Comparison of ENCODE assay signal across 1 cellular context in the genomic region with DNA sequence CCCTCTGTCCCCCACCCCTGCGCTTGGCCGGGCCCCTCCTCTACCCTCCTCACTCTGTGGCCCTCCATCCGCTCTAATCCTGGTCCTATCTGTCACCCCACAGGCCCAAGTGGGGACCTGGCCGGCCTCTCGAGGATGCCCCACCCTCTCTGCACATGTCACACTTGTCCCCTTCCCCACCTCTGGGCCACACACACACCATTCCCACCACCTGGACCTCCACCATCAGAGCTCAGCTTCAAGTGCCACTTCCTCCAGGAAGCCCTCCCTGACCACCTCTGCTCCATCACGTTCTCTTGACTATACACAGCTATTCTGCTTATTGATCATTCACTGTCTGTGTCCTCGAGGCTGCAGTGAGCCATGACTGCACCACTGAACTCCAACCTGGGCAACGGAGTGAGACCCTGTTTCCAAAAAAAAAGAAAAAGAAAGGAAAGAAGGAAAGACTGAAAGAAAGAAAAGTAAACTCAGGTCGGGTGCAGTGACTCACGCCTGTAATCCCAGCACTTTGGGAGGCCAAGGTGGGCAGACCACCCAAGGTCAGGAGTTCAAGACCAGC.
TF ChIP-seq lines count a peak whose summit lies in the region.

No MANE protein-coding gene starts in this region.

TF ChIP-seq in K562, 482 proteins besides CTCF, POLR2A, EP300 and RAD21 (continues in another document):
- TF ChIP-seq, protein P1, sequence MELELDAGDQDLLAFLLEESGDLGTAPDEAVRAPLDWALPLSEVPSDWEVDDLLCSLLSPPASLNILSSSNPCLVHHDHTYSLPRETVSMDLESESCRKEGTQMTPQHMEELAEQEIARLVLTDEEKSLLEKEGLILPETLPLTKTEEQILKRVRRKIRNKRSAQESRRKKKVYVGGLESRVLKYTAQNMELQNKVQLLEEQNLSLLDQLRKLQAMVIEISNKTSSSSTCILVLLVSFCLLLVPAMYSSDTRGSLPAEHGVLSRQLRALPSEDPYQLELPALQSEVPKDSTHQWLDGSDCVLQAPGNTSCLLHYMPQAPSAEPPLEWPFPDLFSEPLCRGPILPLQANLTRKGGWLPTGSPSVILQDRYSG (tag; conservative IDR thresholded peaks at IDR 0.05; ENCODE audit: low read depth): no peak
- TF ChIP-seq ILF3 (IDR thresholded peaks at IDR 0.05; ENCODE audit: borderline replicate concordance) (no peak), XRCC5 (IDR thresholded peaks at IDR 0.05; ENCODE audit: low read depth, low read length) (no peak), WHSC1 (IDR thresholded peaks at IDR 0.05; ENCODE audit: low read length) (no peak), MED1 (CRISPR knock-in tag; IDR thresholded peaks at IDR 0.05; ENCODE audit: borderline replicate concordance) (no peak), HDAC1 (IDR thresholded peaks at IDR 0.05) (peak in 1 of 2 experiments; percentile 50; a peak in 2 of 4 replicates), FOXM1 (IDR thresholded peaks at IDR 0.05; ENCODE audit: low read depth) (no peak), FOXM1 (CRISPR knock-in tag; IDR thresholded peaks at IDR 0.05; ENCODE audit: low read depth) (no peak), NR2F6 (CRISPR knock-in tag; IDR thresholded peaks at IDR 0.05) (no peak), SOX6 (IDR thresholded peaks at IDR 0.05) (no peak), DDX20 (tag; IDR thresholded peaks at IDR 0.05; ENCODE audit: low read depth) (no peak), SMARCA5 (IDR thresholded peaks at IDR 0.05) (peak; percentile 95), EWSR1 (IDR thresholded peaks at IDR 0.05; ENCODE audit: borderline replicate concordance, low read depth, partially characterized antibody) (no peak), TCFL5 (CRISPR knock-in tag; conservative IDR thresholded peaks at IDR 0.05) (no peak), KAT7 (CRISPR knock-in tag; IDR thresholded peaks at IDR 0.05; ENCODE audit: borderline replicate concordance) (no peak), ZNF507 (tag; conservative IDR thresholded peaks at IDR 0.05) (no peak), RBM34 (IDR thresholded peaks at IDR 0.05; ENCODE audit: borderline replicate concordance, insufficient read depth, low read length) (no peak), SP1 (CRISPR knock-in tag; IDR thresholded peaks at IDR 0.05) (no peak), GABPB2 (CRISPR knock-in tag; conservative IDR thresholded peaks at IDR 0.05) (no peak), SRSF3 (IDR thresholded peaks at IDR 0.05; ENCODE audit: insufficient read depth, low read length) (no peak), DIDO1 (tag; IDR thresholded peaks at IDR 0.05; ENCODE audit: low read depth) (no peak), NR2C1 (IDR thresholded peaks at IDR 0.05) (no peak), NR2C1 (tag; IDR thresholded peaks at IDR 0.05) (no peak), PRPF4 (IDR thresholded peaks at IDR 0.05; ENCODE audit: insufficient read depth, low read depth, low read length, poor library complexity, severe bottlenecking) (no peak), BMI1 (IDR thresholded peaks at IDR 0.05; ENCODE audit: low read length) (no peak), ZNF184 (CRISPR knock-in tag; IDR thresholded peaks at IDR 0.05) (no peak), ZNF444 (CRISPR knock-in tag; IDR thresholded peaks at IDR 0.05) (no peak), TCF7 (IDR thresholded peaks at IDR 0.05; ENCODE audit: borderline replicate concordance) (no peak), PHB (CRISPR knock-in tag; IDR thresholded peaks at IDR 0.05) (no peak), U2AF1 (optimal IDR thresholded peaks at IDR 0.05; ENCODE audit: low read depth, low read length) (no peak), LCOR (CRISPR knock-in tag; IDR thresholded peaks at IDR 0.05) (no peak), NCOA4 (IDR thresholded peaks at IDR 0.05; ENCODE audit: partially characterized antibody) (no peak), KDM5B (IDR thresholded peaks at IDR 0.05; ENCODE audit: insufficient replicate concordance, low read depth, low read length) (no peak), HNRNPK (IDR thresholded peaks at IDR 0.05; ENCODE audit: low read depth, low read length, poor library complexity, severe bottlenecking) (no peak), PCBP1 (IDR thresholded peaks at IDR 0.05; ENCODE audit: low read depth, low read length, poor library complexity, severe bottlenecking) (no peak), MXI1 (IDR thresholded peaks at IDR 0.05; ENCODE audit: low read depth, low read length) (no peak), HDAC2 (IDR thresholded peaks at IDR 0.05) (peak; percentile 50; the same call in 1 of the 2 replicates), ZNF23 (CRISPR knock-in tag; IDR thresholded peaks at IDR 0.05) (no peak), ZNF197 (CRISPR knock-in tag; IDR thresholded peaks at IDR 0.05; ENCODE audit: low read depth) (no peak), ESRRB (CRISPR knock-in tag; IDR thresholded peaks at IDR 0.05; ENCODE audit: borderline replicate concordance) (no peak), BCOR (IDR thresholded peaks at IDR 0.05) (peak; percentile 97)
- TF ChIP-seq, protein P2, sequence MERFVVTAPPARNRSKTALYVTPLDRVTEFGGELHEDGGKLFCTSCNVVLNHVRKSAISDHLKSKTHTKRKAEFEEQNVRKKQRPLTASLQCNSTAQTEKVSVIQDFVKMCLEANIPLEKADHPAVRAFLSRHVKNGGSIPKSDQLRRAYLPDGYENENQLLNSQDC (CRISPR knock-in tag; IDR thresholded peaks at IDR 0.05): no peak
- TF ChIP-seq, protein P3, sequence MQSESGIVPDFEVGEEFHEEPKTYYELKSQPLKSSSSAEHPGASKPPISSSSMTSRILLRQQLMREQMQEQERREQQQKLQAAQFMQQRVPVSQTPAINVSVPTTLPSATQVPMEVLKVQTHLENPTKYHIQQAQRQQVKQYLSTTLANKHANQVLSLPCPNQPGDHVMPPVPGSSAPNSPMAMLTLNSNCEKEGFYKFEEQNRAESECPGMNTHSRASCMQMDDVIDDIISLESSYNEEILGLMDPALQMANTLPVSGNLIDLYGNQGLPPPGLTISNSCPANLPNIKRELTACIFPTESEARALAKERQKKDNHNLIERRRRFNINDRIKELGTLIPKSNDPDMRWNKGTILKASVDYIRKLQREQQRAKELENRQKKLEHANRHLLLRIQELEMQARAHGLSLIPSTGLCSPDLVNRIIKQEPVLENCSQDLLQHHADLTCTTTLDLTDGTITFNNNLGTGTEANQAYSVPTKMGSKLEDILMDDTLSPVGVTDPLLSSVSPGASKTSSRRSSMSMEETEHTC (IDR thresholded peaks at IDR 0.05): no peak
- TF ChIP-seq, protein P4, sequence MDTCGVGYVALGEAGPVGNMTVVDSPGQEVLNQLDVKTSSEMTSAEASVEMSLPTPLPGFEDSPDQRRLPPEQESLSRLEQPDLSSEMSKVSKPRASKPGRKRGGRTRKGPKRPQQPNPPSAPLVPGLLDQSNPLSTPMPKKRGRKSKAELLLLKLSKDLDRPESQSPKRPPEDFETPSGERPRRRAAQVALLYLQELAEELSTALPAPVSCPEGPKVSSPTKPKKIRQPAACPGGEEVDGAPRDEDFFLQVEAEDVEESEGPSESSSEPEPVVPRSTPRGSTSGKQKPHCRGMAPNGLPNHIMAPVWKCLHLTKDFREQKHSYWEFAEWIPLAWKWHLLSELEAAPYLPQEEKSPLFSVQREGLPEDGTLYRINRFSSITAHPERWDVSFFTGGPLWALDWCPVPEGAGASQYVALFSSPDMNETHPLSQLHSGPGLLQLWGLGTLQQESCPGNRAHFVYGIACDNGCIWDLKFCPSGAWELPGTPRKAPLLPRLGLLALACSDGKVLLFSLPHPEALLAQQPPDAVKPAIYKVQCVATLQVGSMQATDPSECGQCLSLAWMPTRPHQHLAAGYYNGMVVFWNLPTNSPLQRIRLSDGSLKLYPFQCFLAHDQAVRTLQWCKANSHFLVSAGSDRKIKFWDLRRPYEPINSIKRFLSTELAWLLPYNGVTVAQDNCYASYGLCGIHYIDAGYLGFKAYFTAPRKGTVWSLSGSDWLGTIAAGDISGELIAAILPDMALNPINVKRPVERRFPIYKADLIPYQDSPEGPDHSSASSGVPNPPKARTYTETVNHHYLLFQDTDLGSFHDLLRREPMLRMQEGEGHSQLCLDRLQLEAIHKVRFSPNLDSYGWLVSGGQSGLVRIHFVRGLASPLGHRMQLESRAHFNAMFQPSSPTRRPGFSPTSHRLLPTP (IDR thresholded peaks at IDR 0.05; ENCODE audit: borderline replicate concordance, extremely low read depth, insufficient read length): peak; percentile 60
- TF ChIP-seq, protein P5, sequence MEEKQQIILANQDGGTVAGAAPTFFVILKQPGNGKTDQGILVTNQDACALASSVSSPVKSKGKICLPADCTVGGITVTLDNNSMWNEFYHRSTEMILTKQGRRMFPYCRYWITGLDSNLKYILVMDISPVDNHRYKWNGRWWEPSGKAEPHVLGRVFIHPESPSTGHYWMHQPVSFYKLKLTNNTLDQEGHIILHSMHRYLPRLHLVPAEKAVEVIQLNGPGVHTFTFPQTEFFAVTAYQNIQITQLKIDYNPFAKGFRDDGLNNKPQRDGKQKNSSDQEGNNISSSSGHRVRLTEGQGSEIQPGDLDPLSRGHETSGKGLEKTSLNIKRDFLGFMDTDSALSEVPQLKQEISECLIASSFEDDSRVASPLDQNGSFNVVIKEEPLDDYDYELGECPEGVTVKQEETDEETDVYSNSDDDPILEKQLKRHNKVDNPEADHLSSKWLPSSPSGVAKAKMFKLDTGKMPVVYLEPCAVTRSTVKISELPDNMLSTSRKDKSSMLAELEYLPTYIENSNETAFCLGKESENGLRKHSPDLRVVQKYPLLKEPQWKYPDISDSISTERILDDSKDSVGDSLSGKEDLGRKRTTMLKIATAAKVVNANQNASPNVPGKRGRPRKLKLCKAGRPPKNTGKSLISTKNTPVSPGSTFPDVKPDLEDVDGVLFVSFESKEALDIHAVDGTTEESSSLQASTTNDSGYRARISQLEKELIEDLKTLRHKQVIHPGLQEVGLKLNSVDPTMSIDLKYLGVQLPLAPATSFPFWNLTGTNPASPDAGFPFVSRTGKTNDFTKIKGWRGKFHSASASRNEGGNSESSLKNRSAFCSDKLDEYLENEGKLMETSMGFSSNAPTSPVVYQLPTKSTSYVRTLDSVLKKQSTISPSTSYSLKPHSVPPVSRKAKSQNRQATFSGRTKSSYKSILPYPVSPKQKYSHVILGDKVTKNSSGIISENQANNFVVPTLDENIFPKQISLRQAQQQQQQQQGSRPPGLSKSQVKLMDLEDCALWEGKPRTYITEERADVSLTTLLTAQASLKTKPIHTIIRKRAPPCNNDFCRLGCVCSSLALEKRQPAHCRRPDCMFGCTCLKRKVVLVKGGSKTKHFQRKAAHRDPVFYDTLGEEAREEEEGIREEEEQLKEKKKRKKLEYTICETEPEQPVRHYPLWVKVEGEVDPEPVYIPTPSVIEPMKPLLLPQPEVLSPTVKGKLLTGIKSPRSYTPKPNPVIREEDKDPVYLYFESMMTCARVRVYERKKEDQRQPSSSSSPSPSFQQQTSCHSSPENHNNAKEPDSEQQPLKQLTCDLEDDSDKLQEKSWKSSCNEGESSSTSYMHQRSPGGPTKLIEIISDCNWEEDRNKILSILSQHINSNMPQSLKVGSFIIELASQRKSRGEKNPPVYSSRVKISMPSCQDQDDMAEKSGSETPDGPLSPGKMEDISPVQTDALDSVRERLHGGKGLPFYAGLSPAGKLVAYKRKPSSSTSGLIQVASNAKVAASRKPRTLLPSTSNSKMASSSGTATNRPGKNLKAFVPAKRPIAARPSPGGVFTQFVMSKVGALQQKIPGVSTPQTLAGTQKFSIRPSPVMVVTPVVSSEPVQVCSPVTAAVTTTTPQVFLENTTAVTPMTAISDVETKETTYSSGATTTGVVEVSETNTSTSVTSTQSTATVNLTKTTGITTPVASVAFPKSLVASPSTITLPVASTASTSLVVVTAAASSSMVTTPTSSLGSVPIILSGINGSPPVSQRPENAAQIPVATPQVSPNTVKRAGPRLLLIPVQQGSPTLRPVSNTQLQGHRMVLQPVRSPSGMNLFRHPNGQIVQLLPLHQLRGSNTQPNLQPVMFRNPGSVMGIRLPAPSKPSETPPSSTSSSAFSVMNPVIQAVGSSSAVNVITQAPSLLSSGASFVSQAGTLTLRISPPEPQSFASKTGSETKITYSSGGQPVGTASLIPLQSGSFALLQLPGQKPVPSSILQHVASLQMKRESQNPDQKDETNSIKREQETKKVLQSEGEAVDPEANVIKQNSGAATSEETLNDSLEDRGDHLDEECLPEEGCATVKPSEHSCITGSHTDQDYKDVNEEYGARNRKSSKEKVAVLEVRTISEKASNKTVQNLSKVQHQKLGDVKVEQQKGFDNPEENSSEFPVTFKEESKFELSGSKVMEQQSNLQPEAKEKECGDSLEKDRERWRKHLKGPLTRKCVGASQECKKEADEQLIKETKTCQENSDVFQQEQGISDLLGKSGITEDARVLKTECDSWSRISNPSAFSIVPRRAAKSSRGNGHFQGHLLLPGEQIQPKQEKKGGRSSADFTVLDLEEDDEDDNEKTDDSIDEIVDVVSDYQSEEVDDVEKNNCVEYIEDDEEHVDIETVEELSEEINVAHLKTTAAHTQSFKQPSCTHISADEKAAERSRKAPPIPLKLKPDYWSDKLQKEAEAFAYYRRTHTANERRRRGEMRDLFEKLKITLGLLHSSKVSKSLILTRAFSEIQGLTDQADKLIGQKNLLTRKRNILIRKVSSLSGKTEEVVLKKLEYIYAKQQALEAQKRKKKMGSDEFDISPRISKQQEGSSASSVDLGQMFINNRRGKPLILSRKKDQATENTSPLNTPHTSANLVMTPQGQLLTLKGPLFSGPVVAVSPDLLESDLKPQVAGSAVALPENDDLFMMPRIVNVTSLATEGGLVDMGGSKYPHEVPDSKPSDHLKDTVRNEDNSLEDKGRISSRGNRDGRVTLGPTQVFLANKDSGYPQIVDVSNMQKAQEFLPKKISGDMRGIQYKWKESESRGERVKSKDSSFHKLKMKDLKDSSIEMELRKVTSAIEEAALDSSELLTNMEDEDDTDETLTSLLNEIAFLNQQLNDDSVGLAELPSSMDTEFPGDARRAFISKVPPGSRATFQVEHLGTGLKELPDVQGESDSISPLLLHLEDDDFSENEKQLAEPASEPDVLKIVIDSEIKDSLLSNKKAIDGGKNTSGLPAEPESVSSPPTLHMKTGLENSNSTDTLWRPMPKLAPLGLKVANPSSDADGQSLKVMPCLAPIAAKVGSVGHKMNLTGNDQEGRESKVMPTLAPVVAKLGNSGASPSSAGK (IDR thresholded peaks at IDR 0.05): no peak
- TF ChIP-seq, protein P6, sequence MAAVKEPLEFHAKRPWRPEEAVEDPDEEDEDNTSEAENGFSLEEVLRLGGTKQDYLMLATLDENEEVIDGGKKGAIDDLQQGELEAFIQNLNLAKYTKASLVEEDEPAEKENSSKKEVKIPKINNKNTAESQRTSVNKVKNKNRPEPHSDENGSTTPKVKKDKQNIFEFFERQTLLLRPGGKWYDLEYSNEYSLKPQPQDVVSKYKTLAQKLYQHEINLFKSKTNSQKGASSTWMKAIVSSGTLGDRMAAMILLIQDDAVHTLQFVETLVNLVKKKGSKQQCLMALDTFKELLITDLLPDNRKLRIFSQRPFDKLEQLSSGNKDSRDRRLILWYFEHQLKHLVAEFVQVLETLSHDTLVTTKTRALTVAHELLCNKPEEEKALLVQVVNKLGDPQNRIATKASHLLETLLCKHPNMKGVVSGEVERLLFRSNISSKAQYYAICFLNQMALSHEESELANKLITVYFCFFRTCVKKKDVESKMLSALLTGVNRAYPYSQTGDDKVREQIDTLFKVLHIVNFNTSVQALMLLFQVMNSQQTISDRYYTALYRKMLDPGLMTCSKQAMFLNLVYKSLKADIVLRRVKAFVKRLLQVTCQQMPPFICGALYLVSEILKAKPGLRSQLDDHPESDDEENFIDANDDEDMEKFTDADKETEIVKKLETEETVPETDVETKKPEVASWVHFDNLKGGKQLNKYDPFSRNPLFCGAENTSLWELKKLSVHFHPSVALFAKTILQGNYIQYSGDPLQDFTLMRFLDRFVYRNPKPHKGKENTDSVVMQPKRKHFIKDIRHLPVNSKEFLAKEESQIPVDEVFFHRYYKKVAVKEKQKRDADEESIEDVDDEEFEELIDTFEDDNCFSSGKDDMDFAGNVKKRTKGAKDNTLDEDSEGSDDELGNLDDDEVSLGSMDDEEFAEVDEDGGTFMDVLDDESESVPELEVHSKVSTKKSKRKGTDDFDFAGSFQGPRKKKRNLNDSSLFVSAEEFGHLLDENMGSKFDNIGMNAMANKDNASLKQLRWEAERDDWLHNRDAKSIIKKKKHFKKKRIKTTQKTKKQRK (IDR thresholded peaks at IDR 0.05; ENCODE audit: borderline replicate concordance, low read depth, low read length): no peak
